In the genomic region with DNA sequence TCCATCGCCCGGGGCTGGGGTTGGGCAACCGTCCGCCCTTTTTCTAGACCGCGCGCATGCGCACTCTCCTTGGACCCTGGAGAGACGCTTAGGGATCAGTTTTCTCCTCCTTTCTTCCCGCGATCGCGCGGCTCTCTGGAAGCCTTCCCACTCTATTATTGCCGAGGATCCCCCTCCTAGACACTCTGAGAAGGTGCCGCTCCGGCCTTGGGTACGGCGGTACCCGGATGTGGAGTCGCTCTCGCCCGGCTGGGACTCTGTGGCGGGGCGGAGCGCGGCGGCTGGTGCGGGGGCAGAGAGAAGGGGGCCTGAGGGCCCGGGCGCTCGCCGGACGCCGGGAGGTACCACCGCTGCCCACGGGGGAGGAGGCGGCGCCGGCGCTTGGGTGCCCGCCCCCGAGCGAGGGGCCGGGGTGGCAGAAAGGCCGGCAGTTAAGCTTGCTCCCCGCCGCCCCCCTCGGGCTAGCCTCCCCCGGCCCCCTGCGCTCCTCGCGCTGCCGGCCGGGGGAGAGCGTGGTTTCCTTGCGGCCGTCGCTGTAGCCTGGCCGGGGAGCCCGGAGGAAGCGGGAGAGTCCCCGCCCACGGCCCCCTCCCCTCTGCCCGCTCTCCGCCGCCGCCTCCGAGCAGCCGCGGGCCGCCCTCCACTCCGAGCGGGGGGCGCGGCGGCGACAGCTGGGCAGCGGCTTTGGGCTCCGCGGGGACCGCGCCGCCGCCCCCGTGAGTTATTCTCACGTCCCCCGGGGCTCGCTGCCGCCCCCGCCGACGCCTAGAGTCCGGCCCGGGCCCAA, we compare ENCODE assay signal across 1 cellular context.
TF ChIP-seq lines count a peak whose summit lies in the region.

A gene (plus strand): TSS at position 69 of the 787 bp plus-strand sequence. CDS start 792 bp downstream, outside the sequence.

TF ChIP-seq in HepG2, 621 proteins besides CTCF, POLR2A, EP300 and RAD21 (continues in another document):
- TF ChIP-seq, protein P1, sequence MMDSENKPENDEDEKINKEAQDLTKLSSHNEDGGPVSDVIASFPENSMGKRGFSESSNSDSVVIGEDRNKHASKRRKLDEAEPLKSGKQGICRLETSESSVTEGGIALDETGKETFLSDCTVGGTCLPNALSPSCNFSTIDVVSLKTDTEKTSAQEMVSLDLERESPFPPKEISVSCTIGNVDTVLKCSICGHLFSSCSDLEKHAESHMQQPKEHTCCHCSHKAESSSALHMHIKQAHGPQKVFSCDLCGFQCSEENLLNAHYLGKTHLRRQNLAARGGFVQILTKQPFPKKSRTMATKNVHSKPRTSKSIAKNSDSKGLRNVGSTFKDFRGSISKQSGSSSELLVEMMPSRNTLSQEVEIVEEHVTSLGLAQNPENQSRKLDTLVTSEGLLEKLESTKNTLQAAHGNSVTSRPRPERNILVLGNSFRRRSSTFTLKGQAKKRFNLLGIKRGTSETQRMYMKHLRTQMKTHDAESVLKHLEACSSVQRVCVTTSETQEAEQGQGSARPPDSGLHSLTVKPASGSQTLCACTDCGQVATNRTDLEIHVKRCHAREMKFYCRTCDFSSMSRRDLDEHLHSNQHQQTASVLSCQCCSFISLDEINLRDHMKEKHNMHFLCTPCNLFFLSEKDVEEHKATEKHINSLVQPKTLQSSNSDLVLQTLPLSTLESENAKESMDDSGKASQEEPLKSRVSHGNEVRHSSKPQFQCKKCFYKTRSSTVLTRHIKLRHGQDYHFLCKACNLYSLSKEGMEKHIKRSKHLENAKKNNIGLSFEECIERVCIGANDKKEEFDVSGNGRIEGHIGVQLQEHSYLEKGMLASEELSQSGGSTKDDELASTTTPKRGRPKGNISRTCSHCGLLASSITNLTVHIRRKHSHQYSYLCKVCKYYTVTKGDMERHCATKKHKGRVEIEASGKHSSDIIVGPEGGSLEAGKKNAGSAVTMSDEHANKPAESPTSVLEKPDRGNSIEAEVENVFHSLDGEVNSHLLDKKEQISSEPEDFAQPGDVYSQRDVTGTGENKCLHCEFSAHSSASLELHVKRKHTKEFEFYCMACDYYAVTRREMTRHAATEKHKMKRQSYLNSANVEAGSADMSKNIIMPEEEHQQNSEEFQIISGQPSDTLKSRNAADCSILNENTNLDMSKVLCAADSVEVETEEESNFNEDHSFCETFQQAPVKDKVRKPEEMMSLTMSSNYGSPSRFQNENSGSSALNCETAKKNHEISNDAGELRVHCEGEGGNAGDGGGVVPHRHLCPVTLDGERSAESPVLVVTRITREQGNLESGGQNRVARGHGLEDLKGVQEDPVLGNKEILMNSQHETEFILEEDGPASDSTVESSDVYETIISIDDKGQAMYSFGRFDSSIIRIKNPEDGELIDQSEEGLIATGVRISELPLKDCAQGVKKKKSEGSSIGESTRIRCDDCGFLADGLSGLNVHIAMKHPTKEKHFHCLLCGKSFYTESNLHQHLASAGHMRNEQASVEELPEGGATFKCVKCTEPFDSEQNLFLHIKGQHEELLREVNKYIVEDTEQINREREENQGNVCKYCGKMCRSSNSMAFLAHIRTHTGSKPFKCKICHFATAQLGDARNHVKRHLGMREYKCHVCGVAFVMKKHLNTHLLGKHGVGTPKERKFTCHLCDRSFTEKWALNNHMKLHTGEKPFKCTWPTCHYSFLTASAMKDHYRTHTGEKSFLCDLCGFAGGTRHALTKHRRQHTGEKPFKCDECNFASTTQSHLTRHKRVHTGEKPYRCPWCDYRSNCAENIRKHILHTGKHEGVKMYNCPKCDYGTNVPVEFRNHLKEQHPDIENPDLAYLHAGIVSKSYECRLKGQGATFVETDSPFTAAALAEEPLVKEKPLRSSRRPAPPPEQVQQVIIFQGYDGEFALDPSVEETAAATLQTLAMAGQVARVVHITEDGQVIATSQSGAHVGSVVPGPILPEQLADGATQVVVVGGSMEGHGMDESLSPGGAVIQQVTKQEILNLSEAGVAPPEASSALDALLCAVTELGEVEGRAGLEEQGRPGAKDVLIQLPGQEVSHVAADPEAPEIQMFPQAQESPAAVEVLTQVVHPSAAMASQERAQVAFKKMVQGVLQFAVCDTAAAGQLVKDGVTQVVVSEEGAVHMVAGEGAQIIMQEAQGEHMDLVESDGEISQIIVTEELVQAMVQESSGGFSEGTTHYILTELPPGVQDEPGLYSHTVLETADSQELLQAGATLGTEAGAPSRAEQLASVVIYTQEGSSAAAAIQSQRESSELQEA (CRISPR knock-in tag; IDR thresholded peaks at IDR 0.05; ENCODE audit: not compliant biosample characterization), result peak; percentile 31
- TF ChIP-seq TAF1 (CRISPR knock-in tag; IDR thresholded peaks at IDR 0.05), result peak; percentile 90
- TF ChIP-seq IRX3 (CRISPR knock-in tag; IDR thresholded peaks at IDR 0.05; ENCODE audit: borderline replicate concordance, low read depth), result no peak
- TF ChIP-seq ZNF589 (CRISPR knock-in tag; conservative IDR thresholded peaks at IDR 0.05), result 0 out of 2 replicates have a peak, but pooled peaks have one; percentile 33
- peak; percentile 67 for TF ChIP-seq THAP11 (CRISPR knock-in tag; IDR thresholded peaks at IDR 0.05)
- TF ChIP-seq MYC (CRISPR knock-in tag; IDR thresholded peaks at IDR 0.05; ENCODE audit: borderline replicate concordance), result peak; percentile 57; the same call in 1 of the 2 replicates
- TF ChIP-seq, protein P2, sequence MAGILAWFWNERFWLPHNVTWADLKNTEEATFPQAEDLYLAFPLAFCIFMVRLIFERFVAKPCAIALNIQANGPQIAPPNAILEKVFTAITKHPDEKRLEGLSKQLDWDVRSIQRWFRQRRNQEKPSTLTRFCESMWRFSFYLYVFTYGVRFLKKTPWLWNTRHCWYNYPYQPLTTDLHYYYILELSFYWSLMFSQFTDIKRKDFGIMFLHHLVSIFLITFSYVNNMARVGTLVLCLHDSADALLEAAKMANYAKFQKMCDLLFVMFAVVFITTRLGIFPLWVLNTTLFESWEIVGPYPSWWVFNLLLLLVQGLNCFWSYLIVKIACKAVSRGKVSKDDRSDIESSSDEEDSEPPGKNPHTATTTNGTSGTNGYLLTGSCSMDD (CRISPR knock-in tag; IDR thresholded peaks at IDR 0.05), result no peak
- peak; percentile 64 for TF ChIP-seq DR1 (CRISPR knock-in tag; IDR thresholded peaks at IDR 0.05)
- TF ChIP-seq, protein P3, sequence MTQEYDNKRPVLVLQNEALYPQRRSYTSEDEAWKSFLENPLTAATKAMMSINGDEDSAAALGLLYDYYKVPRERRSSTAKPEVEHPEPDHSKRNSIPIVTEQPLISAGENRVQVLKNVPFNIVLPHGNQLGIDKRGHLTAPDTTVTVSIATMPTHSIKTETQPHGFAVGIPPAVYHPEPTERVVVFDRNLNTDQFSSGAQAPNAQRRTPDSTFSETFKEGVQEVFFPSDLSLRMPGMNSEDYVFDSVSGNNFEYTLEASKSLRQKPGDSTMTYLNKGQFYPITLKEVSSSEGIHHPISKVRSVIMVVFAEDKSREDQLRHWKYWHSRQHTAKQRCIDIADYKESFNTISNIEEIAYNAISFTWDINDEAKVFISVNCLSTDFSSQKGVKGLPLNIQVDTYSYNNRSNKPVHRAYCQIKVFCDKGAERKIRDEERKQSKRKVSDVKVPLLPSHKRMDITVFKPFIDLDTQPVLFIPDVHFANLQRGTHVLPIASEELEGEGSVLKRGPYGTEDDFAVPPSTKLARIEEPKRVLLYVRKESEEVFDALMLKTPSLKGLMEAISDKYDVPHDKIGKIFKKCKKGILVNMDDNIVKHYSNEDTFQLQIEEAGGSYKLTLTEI (CRISPR knock-in tag; conservative IDR thresholded peaks at IDR 0.05), result no peak
- TF ChIP-seq, protein P4, sequence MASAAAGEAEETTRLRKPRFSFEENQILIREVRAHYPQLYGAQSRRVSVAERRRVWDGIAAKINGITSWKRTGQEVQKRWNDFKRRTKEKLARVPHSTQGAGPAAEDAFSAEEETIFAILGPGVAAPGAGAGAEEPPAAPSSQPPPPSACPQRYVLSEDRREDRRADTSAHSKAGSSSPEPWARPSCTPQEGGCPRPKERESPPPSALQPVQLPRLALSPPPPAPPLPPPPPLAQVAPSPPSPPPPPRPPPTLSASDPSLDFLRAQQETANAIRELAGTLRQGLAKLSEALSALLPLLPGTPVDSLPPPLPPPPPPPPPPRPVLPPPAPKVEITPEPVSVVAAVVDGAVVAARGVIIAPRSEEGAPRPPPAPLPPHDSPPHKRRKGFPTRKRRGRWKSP (CRISPR knock-in tag; IDR thresholded peaks at IDR 0.05), result peak; percentile 63; the same call in 1 of the 2 replicates
- TF ChIP-seq GLI4 (CRISPR knock-in tag; IDR thresholded peaks at IDR 0.05; ENCODE audit: borderline replicate concordance), result 0 out of 2 replicates have a peak, but pooled peaks have one; percentile 56
- 0 out of 2 replicates have a peak, but pooled peaks have one; percentile 51 for TF ChIP-seq SNAPC2 (CRISPR knock-in tag; IDR thresholded peaks at IDR 0.05)
- peak; percentile 69; the same call in 1 of the 2 replicates for TF ChIP-seq SALL2 (CRISPR knock-in tag; IDR thresholded peaks at IDR 0.05)
- no peak for TF ChIP-seq ZNF430 (CRISPR knock-in tag; IDR thresholded peaks at IDR 0.05)
- no peak for TF ChIP-seq BRCA1 (CRISPR knock-in tag; IDR thresholded peaks at IDR 0.05)
- TF ChIP-seq ZNF768 (CRISPR knock-in tag; IDR thresholded peaks at IDR 0.05), result 0 out of 2 replicates have a peak, but pooled peaks have one; percentile 18
- TF ChIP-seq, protein P5, sequence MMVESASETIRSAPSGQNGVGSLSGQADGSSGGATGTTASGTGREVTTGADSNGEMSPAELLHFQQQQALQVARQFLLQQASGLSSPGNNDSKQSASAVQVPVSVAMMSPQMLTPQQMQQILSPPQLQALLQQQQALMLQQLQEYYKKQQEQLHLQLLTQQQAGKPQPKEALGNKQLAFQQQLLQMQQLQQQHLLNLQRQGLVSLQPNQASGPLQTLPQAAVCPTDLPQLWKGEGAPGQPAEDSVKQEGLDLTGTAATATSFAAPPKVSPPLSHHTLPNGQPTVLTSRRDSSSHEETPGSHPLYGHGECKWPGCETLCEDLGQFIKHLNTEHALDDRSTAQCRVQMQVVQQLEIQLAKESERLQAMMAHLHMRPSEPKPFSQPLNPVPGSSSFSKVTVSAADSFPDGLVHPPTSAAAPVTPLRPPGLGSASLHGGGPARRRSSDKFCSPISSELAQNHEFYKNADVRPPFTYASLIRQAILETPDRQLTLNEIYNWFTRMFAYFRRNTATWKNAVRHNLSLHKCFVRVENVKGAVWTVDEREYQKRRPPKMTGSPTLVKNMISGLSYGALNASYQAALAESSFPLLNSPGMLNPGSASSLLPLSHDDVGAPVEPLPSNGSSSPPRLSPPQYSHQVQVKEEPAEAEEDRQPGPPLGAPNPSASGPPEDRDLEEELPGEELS (CRISPR knock-in tag; IDR thresholded peaks at IDR 0.05), result no peak
- no peak for TF ChIP-seq CC2D1A (CRISPR knock-in tag; IDR thresholded peaks at IDR 0.05)
- no peak for TF ChIP-seq ZNF160 (CRISPR knock-in tag; IDR thresholded peaks at IDR 0.05)
- 0 out of 2 replicates have a peak, but pooled peaks have one; percentile 19 for TF ChIP-seq ZNF230 (CRISPR knock-in tag; IDR thresholded peaks at IDR 0.05)
- no peak for TF ChIP-seq MED8 (CRISPR knock-in tag; IDR thresholded peaks at IDR 0.05; ENCODE audit: insufficient replicate concordance)
- TF ChIP-seq RXRA (CRISPR knock-in tag; IDR thresholded peaks at IDR 0.05), result 0 out of 2 replicates have a peak, but pooled peaks have one; percentile 12
- TF ChIP-seq PHF21A (CRISPR knock-in tag; IDR thresholded peaks at IDR 0.05), result peak; percentile 54; the same call in 1 of the 2 replicates
- peak; percentile 75 for TF ChIP-seq GABPB1 (CRISPR knock-in tag; IDR thresholded peaks at IDR 0.05)
- no peak for TF ChIP-seq ZBTB1 (CRISPR knock-in tag; IDR thresholded peaks at IDR 0.05; ENCODE audit: borderline replicate concordance)
- TF ChIP-seq, protein P6, sequence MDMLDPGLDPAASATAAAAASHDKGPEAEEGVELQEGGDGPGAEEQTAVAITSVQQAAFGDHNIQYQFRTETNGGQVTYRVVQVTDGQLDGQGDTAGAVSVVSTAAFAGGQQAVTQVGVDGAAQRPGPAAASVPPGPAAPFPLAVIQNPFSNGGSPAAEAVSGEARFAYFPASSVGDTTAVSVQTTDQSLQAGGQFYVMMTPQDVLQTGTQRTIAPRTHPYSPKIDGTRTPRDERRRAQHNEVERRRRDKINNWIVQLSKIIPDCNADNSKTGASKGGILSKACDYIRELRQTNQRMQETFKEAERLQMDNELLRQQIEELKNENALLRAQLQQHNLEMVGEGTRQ (IDR thresholded peaks at IDR 0.05; ENCODE audit: low read depth, low read length), result no peak
- TF ChIP-seq, protein P6 (CRISPR knock-in tag; IDR thresholded peaks at IDR 0.05; ENCODE audit: borderline replicate concordance), result 0 out of 2 replicates have a peak, but pooled peaks have one; percentile 28
- peak; percentile 62; the same call in 1 of the 2 replicates for TF ChIP-seq SMAD3 (CRISPR knock-in tag; IDR thresholded peaks at IDR 0.05)
- 0 out of 2 replicates have a peak, but pooled peaks have one; percentile 24 for TF ChIP-seq HOXA5 (CRISPR knock-in tag; IDR thresholded peaks at IDR 0.05)
- TF ChIP-seq, protein P7, sequence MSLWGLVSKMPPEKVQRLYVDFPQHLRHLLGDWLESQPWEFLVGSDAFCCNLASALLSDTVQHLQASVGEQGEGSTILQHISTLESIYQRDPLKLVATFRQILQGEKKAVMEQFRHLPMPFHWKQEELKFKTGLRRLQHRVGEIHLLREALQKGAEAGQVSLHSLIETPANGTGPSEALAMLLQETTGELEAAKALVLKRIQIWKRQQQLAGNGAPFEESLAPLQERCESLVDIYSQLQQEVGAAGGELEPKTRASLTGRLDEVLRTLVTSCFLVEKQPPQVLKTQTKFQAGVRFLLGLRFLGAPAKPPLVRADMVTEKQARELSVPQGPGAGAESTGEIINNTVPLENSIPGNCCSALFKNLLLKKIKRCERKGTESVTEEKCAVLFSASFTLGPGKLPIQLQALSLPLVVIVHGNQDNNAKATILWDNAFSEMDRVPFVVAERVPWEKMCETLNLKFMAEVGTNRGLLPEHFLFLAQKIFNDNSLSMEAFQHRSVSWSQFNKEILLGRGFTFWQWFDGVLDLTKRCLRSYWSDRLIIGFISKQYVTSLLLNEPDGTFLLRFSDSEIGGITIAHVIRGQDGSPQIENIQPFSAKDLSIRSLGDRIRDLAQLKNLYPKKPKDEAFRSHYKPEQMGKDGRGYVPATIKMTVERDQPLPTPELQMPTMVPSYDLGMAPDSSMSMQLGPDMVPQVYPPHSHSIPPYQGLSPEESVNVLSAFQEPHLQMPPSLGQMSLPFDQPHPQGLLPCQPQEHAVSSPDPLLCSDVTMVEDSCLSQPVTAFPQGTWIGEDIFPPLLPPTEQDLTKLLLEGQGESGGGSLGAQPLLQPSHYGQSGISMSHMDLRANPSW (CRISPR knock-in tag; IDR thresholded peaks at IDR 0.05; ENCODE audit: borderline replicate concordance), result no peak
- no peak for TF ChIP-seq HDAC6 (IDR thresholded peaks at IDR 0.05; ENCODE audit: low read depth, low read length)
- TF ChIP-seq YY1 (IDR thresholded peaks at IDR 0.05; ENCODE audit: insufficient read depth, insufficient replicate concordance, low read depth, low read length), result peak; percentile 11
- TF ChIP-seq RCOR2 (CRISPR knock-in tag; IDR thresholded peaks at IDR 0.05), result no peak
- TF ChIP-seq, protein P8, sequence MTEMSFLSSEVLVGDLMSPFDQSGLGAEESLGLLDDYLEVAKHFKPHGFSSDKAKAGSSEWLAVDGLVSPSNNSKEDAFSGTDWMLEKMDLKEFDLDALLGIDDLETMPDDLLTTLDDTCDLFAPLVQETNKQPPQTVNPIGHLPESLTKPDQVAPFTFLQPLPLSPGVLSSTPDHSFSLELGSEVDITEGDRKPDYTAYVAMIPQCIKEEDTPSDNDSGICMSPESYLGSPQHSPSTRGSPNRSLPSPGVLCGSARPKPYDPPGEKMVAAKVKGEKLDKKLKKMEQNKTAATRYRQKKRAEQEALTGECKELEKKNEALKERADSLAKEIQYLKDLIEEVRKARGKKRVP (CRISPR knock-in tag; IDR thresholded peaks at IDR 0.05), result no peak; a peak in 1 of 4 replicates
